In genomic region chrX:386768-387575, GRCh38 we compare ENCODE assay signal across 8 cellular contexts. TPM values are rescaled to one million over a fixed set of nuclear protein-coding genes. Genes with fewer than 3 reads are reported as not detected.
DNase-seq lines count a peak whose midpoint lies in the region; ATAC-seq and TF ChIP-seq lines count a peak whose summit lies in the region.

Gene PPP2R3B (minus strand): TSS chrX:386907. CDS start chrX:386691, 216 bp downstream.

- ATAC-seq in GM19328 (IDR thresholded peaks at IDR 0.05; ENCODE audit: unreplicated experiment): peak; percentile 95
- ATAC-seq in HG03521 (IDR thresholded peaks at IDR 0.05; ENCODE audit: unreplicated experiment): peak; percentile 96

- H3K9me3 Mint-ChIP-seq in activated CD4-positive, alpha-beta T cell treated with anti-CD3 and anti-CD28 coated beads, Interleukin-2, amount 10 ng/mL, durations not matched to agents 24 days and 14 days: no peaks in the 10 kb centered on the region

- peak within 1 kb of the TSS; percentile 99 for H3K27ac ChIP-seq in AG04450 (ENCODE audit: low read depth, low read length)

- intact Hi-C loops in activated CD4-positive, alpha-beta T cell treated with anti-CD3 and anti-CD28 coated beads, Interleukin-2, amount 10 ng/mL, durations not matched to agents 24 days and 14 days (cut with micrococcal nuclease): loop anchor here (1.0 to 5.0 kb wide), 6 partner anchors 13 to 1006 kb away; partner anchors contain the start of genes GTPBP6 and SLC25A6

- no peaks in the 10 kb centered on the region for H3K27me3 ChIP-seq in AG04450 (ENCODE audit: control insufficient read depth, insufficient read depth, low read length)

- peaks cover 4% of the 10 kb centered on the region for H3K36me3 Mint-ChIP-seq in activated CD4-positive, alpha-beta T cell treated with anti-CD3 and anti-CD28 coated beads, Interleukin-2, amount 10 ng/mL, durations not matched to agents 24 days and 14 days (ENCODE audit: low read depth)

- POLR2A ChIA-PET in AG04450 (lab: Yijun Ruan, JAX): no interaction called here

- H3K4me3 Mint-ChIP-seq in activated CD4-positive, alpha-beta T cell treated with anti-CD3 and anti-CD28 coated beads, Interleukin-2, amount 10 ng/mL, durations not matched to agents 24 days and 14 days: peak within 1 kb of the TSS; percentile 83

- no peaks in the 10 kb centered on the region for H3K9me3 ChIP-seq in AG04450 (ENCODE audit: control insufficient read depth, insufficient read depth, low read length)

- DNase-seq in AG04450 (ENCODE audit: low read depth, low spot score): peak; percentile 96
- DNase-seq in activated CD4-positive, alpha-beta T cell treated with anti-CD3 and anti-CD28 coated beads, Interleukin-2, amount 10 ng/mL, durations not matched to agents 24 days and 14 days: peak; percentile 100
- peak; percentile 99 for DNase-seq in ecto neural progenitor cell (ENCODE audit: low spot score)
- DNase-seq in medulla oblongata (ENCODE audit: extremely low spot score): peak; percentile 99
- peak; percentile 99 for DNase-seq in stimulated activated CD8-positive, alpha-beta memory T cell treated with anti-CD3 and anti-CD28 coated beads, Interleukin-12 subunit alpha, Interleukin-12 subunit beta, amount 100 ng/mL, for 4 hours (ENCODE audit: low read depth)
- DNase-seq in HUDEP-2 (lab: John Stamatoyannopoulos, UW; ENCODE audit: unreplicated experiment in 76 of 76): no peak

- no peak for TF ChIP-seq CTCF in AG04450 (IDR thresholded peaks at IDR 0.05; ENCODE audit: low read depth, low read length)

- H3K27me3 Mint-ChIP-seq in activated CD4-positive, alpha-beta T cell treated with anti-CD3 and anti-CD28 coated beads, Interleukin-2, amount 10 ng/mL, durations not matched to agents 24 days and 14 days: peaks cover 4% of the 10 kb centered on the region

- peak within 1 kb of the TSS; percentile 89 for H3K4me3 ChIP-seq in AG04450 (ENCODE audit: low read depth, low read length)

- peaks cover 7% of the 10 kb centered on the region for H3K4me1 Mint-ChIP-seq in activated CD4-positive, alpha-beta T cell treated with anti-CD3 and anti-CD28 coated beads, Interleukin-2, amount 10 ng/mL, durations not matched to agents 24 days and 14 days

- H3K27ac Mint-ChIP-seq in activated CD4-positive, alpha-beta T cell treated with anti-CD3 and anti-CD28 coated beads, Interleukin-2, amount 10 ng/mL, durations not matched to agents 24 days and 14 days: peak within 1 kb of the TSS; percentile 95

- CTCF ChIA-PET in AG04450 (lab: Charles Lee): no interaction called here

RNA-seq across cellular contexts. Expression of gene PPP2R3B, which starts in this region (rescaled TPM):
- 4.8 and 5.5 TPM in 2 replicates for polyA plus RNA-seq in AG04450 (2011; rRNA removed)
- 10.0 and 14.6 TPM in 2 replicates for polyA minus RNA-seq in AG04450 (2011; rRNA and poly(A)+ RNA removed)
- total RNA-seq in activated CD4-positive, alpha-beta T cell treated with anti-CD3 and anti-CD28 coated beads, Interleukin-2, amount 10 ng/mL, durations not matched to agents 24 days and 14 days: 47.5 and 47.8 TPM in 2 replicates

Comparison
In these comparisons a context has a peak if more than half of its experiments do, and no peak if none do; other contexts are left out.
1. DNase-seq: peak in AG04450 (single experiment), activated CD4-positive, alpha-beta T cell treated with anti-CD3 and anti-CD28 coated beads, Interleukin-2, amount 10 ng/mL, durations not matched to agents 24 days and 14 days (single experiment), ecto neural progenitor cell (single experiment), medulla oblongata (single experiment) and stimulated activated CD8-positive, alpha-beta memory T cell treated with anti-CD3 and anti-CD28 coated beads, Interleukin-12 subunit alpha, Interleukin-12 subunit beta, amount 100 ng/mL, for 4 hours (single experiment); none in HUDEP-2 (0 of 76).